14 cellular contexts compared by ENCODE assay signal in genomic region chr10:17354781-17355180, GRCh38.
"Had no signal": no experiment of that assay in that cellular context is flagged by ENCODE, and none has a peak within 500 bp of the region (broad histone marks: within the 10 kb centered on the region; RNA-seq: fewer than 3 reads in every experiment).

No MANE protein-coding gene starts in this region.

- H3K36me3 ChIP-seq: breast epithelium, lower lobe of right lung, pancreas, stomach, thoracic aorta had no signal

- H3K27ac ChIP-seq: breast epithelium, lower lobe of right lung, pancreas, skin epidermis, stomach, thoracic aorta had no signal

- H3K9me3 ChIP-seq: breast epithelium, lower lobe of right lung, pancreas, stomach, thoracic aorta had no signal

- H3K27me3 ChIP-seq: breast epithelium, pancreas had no signal

- H3K4me1 ChIP-seq: breast epithelium, lower lobe of right lung, stomach had no signal

- H3K4me3 ChIP-seq: breast epithelium, lower lobe of right lung, pancreas, skin epidermis, stomach, thoracic aorta had no signal

- DNase-seq: activated B cell treated with CpG ODN at 0.5 μM for 24 hours; activated CD4-positive, alpha-beta T cell treated with anti-CD3 and anti-CD28 coated beads, Interleukin-2, amount 10 ng/mL, durations not matched to agents 24 days and 14 days; activated CD8-positive, alpha-beta memory T cell treated with anti-CD3 and anti-CD28 coated beads for 24 hours; activated naive CD4-positive, alpha-beta T cell treated with anti-CD3 and anti-CD28 coated beads, Interleukin-2, amount 10 ng/mL, durations not matched to agents 7 days and 5 days; activated T-cell treated with anti-CD3 and anti-CD28 coated beads for 4 hours; hippocampal formation; left cardiac atrium; lower lobe of right lung; pancreas; stomach; T-helper 17 cell had no signal
